1 cellular context compared by ENCODE assay signal in genomic region chr19:18051887-18052286, GRCh38.
TF ChIP-seq lines count a peak whose summit lies in the region.

No MANE protein-coding gene starts in this region.

TF ChIP-seq in WTC11, 78 proteins besides CTCF, POLR2A, EP300 and RAD21 (continued from another document):
- no peak for TF ChIP-seq ZBTB43 (CRISPR knock-in tag; IDR thresholded peaks at IDR 0.05)
- no peak for TF ChIP-seq EMX1 (CRISPR knock-in tag; IDR thresholded peaks at IDR 0.05)
- TF ChIP-seq ATF6 (CRISPR knock-in tag; IDR thresholded peaks at IDR 0.05), result no peak
- no peak for TF ChIP-seq ATF1 (CRISPR knock-in tag; IDR thresholded peaks at IDR 0.05)
- TF ChIP-seq ZSCAN18 (CRISPR knock-in tag; IDR thresholded peaks at IDR 0.05), result no peak
- TF ChIP-seq GABPB1 (CRISPR knock-in tag; IDR thresholded peaks at IDR 0.05), result no peak
- no peak for TF ChIP-seq TP53 (CRISPR knock-in tag; IDR thresholded peaks at IDR 0.05)
- no peak for TF ChIP-seq ZBTB21 (CRISPR knock-in tag; IDR thresholded peaks at IDR 0.05; ENCODE audit: borderline replicate concordance)
- no peak for TF ChIP-seq ZNF263 (CRISPR knock-in tag; IDR thresholded peaks at IDR 0.05; ENCODE audit: low read depth)
- TF ChIP-seq PRDM15 (CRISPR knock-in tag; IDR thresholded peaks at IDR 0.05), result no peak
- no peak for TF ChIP-seq ERG (CRISPR knock-in tag; IDR thresholded peaks at IDR 0.05)
TF ChIP-seq in WTC11: peak in this region for 0.
